Comparison of ENCODE assay signal across 2 cellular contexts in the genomic region with DNA sequence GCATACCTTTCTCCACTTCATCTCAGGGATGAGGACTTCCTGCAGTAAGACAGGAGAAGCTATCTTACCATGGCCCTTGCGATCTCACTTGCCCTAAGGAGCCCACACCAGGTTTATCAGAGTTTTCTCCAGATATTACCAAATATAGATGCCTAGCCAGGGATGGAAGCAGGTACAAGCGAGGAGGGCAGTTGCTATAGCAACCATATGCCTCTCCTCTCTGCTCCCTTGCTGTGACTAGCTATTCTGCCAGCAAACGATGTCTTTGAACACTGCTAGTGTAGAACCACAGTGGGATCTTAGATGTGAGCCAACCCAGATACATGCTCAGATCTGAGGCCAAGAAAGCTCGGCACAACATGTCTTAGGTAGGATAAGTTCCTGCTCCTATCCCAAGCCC.
TF ChIP-seq lines count a peak whose summit lies in the region.

No MANE protein-coding gene starts in this region.

TF ChIP-seq in K562, 482 proteins besides CTCF, POLR2A, EP300 and RAD21:
- TF ChIP-seq ZNF263 (CRISPR knock-in tag; IDR thresholded peaks at IDR 0.05; ENCODE audit: borderline replicate concordance) (no peak), RFX1 (IDR thresholded peaks at IDR 0.05) (peak; percentile 72)

TF ChIP-seq in GM23338, 12 proteins besides CTCF, POLR2A, EP300 and RAD21:
- TF ChIP-seq, protein P1, sequence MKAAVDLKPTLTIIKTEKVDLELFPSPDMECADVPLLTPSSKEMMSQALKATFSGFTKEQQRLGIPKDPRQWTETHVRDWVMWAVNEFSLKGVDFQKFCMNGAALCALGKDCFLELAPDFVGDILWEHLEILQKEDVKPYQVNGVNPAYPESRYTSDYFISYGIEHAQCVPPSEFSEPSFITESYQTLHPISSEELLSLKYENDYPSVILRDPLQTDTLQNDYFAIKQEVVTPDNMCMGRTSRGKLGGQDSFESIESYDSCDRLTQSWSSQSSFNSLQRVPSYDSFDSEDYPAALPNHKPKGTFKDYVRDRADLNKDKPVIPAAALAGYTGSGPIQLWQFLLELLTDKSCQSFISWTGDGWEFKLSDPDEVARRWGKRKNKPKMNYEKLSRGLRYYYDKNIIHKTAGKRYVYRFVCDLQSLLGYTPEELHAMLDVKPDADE (IDR thresholded peaks at IDR 0.05) = no peak
- TF ChIP-seq CREB1 (CRISPR knock-in tag; IDR thresholded peaks at IDR 0.05; ENCODE audit: low read depth) = no peak
- TF ChIP-seq STAT1 (IDR thresholded peaks at IDR 0.05; ENCODE audit: unreplicated experiment) = no peak
- TF ChIP-seq JUNB (IDR thresholded peaks at IDR 0.05; ENCODE audit: unreplicated experiment) = no peak
- no peak for TF ChIP-seq POLR2AphosphoS5 (IDR thresholded peaks at IDR 0.05; ENCODE audit: low read depth)
- TF ChIP-seq EZH2phosphoT487 (IDR thresholded peaks at IDR 0.05; ENCODE audit: unreplicated experiment) = no peak
- no peak for TF ChIP-seq NANOG (IDR thresholded peaks at IDR 0.05; ENCODE audit: borderline replicate concordance)
- TF ChIP-seq, protein P2, sequence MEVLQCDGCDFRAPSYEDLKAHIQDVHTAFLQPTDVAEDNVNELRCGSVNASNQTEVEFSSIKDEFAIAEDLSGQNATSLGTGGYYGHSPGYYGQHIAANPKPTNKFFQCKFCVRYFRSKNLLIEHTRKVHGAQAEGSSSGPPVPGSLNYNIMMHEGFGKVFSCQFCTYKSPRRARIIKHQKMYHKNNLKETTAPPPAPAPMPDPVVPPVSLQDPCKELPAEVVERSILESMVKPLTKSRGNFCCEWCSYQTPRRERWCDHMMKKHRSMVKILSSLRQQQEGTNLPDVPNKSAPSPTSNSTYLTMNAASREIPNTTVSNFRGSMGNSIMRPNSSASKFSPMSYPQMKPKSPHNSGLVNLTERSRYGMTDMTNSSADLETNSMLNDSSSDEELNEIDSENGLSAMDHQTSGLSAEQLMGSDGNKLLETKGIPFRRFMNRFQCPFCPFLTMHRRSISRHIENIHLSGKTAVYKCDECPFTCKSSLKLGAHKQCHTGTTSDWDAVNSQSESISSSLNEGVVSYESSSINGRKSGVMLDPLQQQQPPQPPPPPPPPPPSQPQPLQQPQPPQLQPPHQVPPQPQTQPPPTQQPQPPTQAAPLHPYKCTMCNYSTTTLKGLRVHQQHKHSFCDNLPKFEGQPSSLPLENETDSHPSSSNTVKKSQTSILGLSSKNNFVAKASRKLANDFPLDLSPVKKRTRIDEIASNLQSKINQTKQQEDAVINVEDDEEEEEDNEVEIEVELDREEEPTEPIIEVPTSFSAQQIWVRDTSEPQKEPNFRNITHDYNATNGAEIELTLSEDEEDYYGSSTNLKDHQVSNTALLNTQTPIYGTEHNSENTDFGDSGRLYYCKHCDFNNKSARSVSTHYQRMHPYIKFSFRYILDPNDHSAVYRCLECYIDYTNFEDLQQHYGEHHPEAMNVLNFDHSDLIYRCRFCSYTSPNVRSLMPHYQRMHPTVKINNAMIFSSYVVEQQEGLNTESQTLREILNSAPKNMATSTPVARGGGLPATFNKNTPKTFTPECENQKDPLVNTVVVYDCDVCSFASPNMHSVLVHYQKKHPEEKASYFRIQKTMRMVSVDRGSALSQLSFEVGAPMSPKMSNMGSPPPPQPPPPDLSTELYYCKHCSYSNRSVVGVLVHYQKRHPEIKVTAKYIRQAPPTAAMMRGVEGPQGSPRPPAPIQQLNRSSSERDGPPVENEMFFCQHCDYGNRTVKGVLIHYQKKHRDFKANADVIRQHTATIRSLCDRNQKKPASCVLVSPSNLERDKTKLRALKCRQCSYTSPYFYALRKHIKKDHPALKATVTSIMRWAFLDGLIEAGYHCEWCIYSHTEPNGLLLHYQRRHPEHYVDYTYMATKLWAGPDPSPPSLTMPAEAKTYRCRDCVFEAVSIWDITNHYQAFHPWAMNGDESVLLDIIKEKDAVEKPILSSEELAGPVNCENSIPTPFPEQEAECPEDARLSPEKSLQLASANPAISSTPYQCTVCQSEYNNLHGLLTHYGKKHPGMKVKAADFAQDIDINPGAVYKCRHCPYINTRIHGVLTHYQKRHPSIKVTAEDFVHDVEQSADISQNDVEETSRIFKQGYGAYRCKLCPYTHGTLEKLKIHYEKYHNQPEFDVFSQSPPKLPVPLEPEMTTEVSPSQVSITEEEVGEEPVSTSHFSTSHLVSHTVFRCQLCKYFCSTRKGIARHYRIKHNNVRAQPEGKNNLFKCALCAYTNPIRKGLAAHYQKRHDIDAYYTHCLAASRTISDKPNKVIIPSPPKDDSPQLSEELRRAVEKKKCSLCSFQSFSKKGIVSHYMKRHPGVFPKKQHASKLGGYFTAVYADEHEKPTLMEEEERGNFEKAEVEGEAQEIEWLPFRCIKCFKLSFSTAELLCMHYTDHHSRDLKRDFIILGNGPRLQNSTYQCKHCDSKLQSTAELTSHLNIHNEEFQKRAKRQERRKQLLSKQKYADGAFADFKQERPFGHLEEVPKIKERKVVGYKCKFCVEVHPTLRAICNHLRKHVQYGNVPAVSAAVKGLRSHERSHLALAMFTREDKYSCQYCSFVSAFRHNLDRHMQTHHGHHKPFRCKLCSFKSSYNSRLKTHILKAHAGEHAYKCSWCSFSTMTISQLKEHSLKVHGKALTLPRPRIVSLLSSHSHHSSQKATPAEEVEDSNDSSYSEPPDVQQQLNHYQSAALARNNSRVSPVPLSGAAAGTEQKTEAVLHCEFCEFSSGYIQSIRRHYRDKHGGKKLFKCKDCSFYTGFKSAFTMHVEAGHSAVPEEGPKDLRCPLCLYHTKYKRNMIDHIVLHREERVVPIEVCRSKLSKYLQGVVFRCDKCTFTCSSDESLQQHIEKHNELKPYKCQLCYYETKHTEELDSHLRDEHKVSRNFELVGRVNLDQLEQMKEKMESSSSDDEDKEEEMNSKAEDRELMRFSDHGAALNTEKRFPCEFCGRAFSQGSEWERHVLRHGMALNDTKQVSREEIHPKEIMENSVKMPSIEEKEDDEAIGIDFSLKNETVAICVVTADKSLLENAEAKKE (CRISPR knock-in tag; IDR thresholded peaks at IDR 0.05) = no peak
- TF ChIP-seq ZNF331 (CRISPR knock-in tag; IDR thresholded peaks at IDR 0.05; ENCODE audit: low read depth) = no peak
- TF ChIP-seq ZNF114 (CRISPR knock-in tag; IDR thresholded peaks at IDR 0.05) = no peak
- TF ChIP-seq, protein P3, sequence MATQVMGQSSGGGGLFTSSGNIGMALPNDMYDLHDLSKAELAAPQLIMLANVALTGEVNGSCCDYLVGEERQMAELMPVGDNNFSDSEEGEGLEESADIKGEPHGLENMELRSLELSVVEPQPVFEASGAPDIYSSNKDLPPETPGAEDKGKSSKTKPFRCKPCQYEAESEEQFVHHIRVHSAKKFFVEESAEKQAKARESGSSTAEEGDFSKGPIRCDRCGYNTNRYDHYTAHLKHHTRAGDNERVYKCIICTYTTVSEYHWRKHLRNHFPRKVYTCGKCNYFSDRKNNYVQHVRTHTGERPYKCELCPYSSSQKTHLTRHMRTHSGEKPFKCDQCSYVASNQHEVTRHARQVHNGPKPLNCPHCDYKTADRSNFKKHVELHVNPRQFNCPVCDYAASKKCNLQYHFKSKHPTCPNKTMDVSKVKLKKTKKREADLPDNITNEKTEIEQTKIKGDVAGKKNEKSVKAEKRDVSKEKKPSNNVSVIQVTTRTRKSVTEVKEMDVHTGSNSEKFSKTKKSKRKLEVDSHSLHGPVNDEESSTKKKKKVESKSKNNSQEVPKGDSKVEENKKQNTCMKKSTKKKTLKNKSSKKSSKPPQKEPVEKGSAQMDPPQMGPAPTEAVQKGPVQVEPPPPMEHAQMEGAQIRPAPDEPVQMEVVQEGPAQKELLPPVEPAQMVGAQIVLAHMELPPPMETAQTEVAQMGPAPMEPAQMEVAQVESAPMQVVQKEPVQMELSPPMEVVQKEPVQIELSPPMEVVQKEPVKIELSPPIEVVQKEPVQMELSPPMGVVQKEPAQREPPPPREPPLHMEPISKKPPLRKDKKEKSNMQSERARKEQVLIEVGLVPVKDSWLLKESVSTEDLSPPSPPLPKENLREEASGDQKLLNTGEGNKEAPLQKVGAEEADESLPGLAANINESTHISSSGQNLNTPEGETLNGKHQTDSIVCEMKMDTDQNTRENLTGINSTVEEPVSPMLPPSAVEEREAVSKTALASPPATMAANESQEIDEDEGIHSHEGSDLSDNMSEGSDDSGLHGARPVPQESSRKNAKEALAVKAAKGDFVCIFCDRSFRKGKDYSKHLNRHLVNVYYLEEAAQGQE (IDR thresholded peaks at IDR 0.05; ENCODE audit: unreplicated experiment) = no peak
- TF ChIP-seq EZH2 (IDR thresholded peaks at IDR 0.05; ENCODE audit: low read depth, unreplicated experiment) = no peak
